ENCODE assay signal across 11 cellular contexts in genomic region chr4:55635282-55635681, GRCh38. TPM values are rescaled to one million over a fixed set of nuclear protein-coding genes. Genes with fewer than 3 reads are reported as not detected.
A peak's percentile ranks its signal among the peaks of the same experiment; 100 is the strongest.
DNase-seq lines count a peak whose midpoint lies in the region; ATAC-seq and TF ChIP-seq lines count a peak whose summit lies in the region.
"Had no signal": no experiment of that assay in that cellular context is flagged by ENCODE, and none has a peak within 500 bp of the region (broad histone marks: within the 10 kb centered on the region; RNA-seq: fewer than 3 reads in every experiment).

No MANE protein-coding gene starts in this region.

- H3K9me3 Mint-ChIP-seq in type B pancreatic cell, result peaks cover 5% of the 10 kb centered on the region

- H3K27me3 ChIP-seq in left ventricle myocardium inferior (ENCODE audit: low read depth) (peaks cover 100% of the 10 kb centered on the region), WERI-Rb-1 (ENCODE audit: insufficient read depth, low read depth, severe bottlenecking) (no peaks in the 10 kb centered on the region), iPS-15b (ENCODE audit: control insufficient read depth, insufficient read depth, low read length) (peaks cover 8% of the 10 kb centered on the region)

- H3K4me3 ChIP-seq in left ventricle myocardium inferior (peak overlapping the region; percentile 62), WERI-Rb-1 (ENCODE audit: low read depth, low read length) (peak overlapping the region; percentile 63), iPS-15b (ENCODE audit: low read depth, low read length) (peak overlapping the region; percentile 66)

- peaks cover 50% of the 10 kb centered on the region for H3K27me3 Mint-ChIP-seq in type B pancreatic cell

- intact Hi-C loops in left ventricle myocardium inferior (cut with micrococcal nuclease) (no loop called here), cardiac septum (cut with DNase I) (no loop called here)

- no peaks in the 10 kb centered on the region for H3K36me3 Mint-ChIP-seq in type B pancreatic cell

- TF ChIP-seq CTCF in left ventricle myocardium inferior (IDR thresholded peaks at IDR 0.05; ENCODE audit: borderline replicate concordance) (no peak), WERI-Rb-1 (IDR thresholded peaks at IDR 0.05; ENCODE audit: low read depth, low read length) (no peak), type B pancreatic cell (conservative IDR thresholded peaks at IDR 0.05) (no peak)

- DNase-seq in left ventricle myocardium inferior (no peak), cardiac septum (ENCODE audit: low spot score) (no peak), WERI-Rb-1 (no peak), type B pancreatic cell (ENCODE audit: extremely low spot score, unreplicated experiment) (no peak), T-helper 9 cell (no peak), mesenteric fat pad (ENCODE audit: low spot score) (no peak)

- no peaks in the 10 kb centered on the region for H3K36me3 ChIP-seq in left ventricle myocardium inferior
- no peaks in the 10 kb centered on the region for H3K36me3 ChIP-seq in WERI-Rb-1
- no peaks in the 10 kb centered on the region for H3K36me3 ChIP-seq in iPS-15b (ENCODE audit: control insufficient read depth, insufficient read depth, low read length)

- peak overlapping the region; percentile 92 for H3K4me3 Mint-ChIP-seq in type B pancreatic cell

- peaks cover 27% of the 10 kb centered on the region for H3K4me1 Mint-ChIP-seq in type B pancreatic cell (ENCODE audit: unreplicated experiment)

- H3K4me1 ChIP-seq in left ventricle myocardium inferior (peaks cover 24% of the 10 kb centered on the region), iPS-15b (ENCODE audit: control insufficient read depth, insufficient read depth, low read length) (peaks cover 28% of the 10 kb centered on the region)

- no peak overlapping the region for H3K27ac Mint-ChIP-seq in type B pancreatic cell

- H3K9ac ChIP-seq in iPS-15b (ENCODE audit: low read depth, low read length), result peak overlapping the region; percentile 57

- no peak overlapping the region for H3K27ac ChIP-seq in left ventricle myocardium inferior (replicated peaks)
- no peak overlapping the region for H3K27ac ChIP-seq in WERI-Rb-1
- H3K27ac ChIP-seq: epithelial cell of prostate had no signal

- H3K9me3 ChIP-seq in left ventricle myocardium inferior (replicated peaks) (no peaks in the 10 kb centered on the region), WERI-Rb-1 (ENCODE audit: severe bottlenecking) (no peaks in the 10 kb centered on the region), iPS-15b (ENCODE audit: control insufficient read depth, insufficient read depth, low read length) (no peaks in the 10 kb centered on the region)

- ATAC-seq in HG03469 (IDR thresholded peaks at IDR 0.05; ENCODE audit: unreplicated experiment), result no peak
- ATAC-seq: sciatic nerve had no signal

RNA-seq across cellular contexts. Expression of gene NMU, which starts 0.8 kb away (rescaled TPM):
- total RNA-seq in left ventricle myocardium inferior (not detected), cardiac septum (not detected), type B pancreatic cell (ENCODE audit: low replicate concordance) (7.5 and 19.4 TPM in 2 replicates), mesenteric fat pad (not detected)
- total RNA-seq: sciatic nerve had no signal

RNA-seq across cellular contexts. Expression of gene PDCL2, which starts 43.2 kb away (rescaled TPM):
- not detected for total RNA-seq in left ventricle myocardium inferior
- not detected for total RNA-seq in cardiac septum
- not detected in 2 replicates for total RNA-seq in type B pancreatic cell (ENCODE audit: low replicate concordance)
- not detected for total RNA-seq in mesenteric fat pad
- total RNA-seq: Daoy, sciatic nerve had no signal
